In genomic region chr1:5645135-5645399, GRCh38 we compare ENCODE assay signal across 29 cellular contexts.
"Had no signal": no experiment of that assay in that cellular context is flagged by ENCODE, and none has a peak within 500 bp of the region (broad histone marks: within the 10 kb centered on the region; RNA-seq: fewer than 3 reads in every experiment).

No MANE protein-coding gene starts in this region.

- H3K9me3 Mint-ChIP-seq: neural crest cell had no signal

- H3K4me3 Mint-ChIP-seq: naive thymus-derived CD8-positive, alpha-beta T cell; nephron; neural crest cell; stimulated activated memory B cell treated with anti-CD40 and anti-IgM and Interleukin-4, amounts not matched to agents 10 μg/mL and 1 μg/mL and 100 μg/mL, for 72 hours; stimulated activated naive CD8-positive, alpha-beta T cell treated with anti-CD3 and anti-CD28 coated beads, Interleukin-15, amount 100 ng/mL, for 72 hours had no signal

- DNase-seq: hippocampal formation; kidney glomerular epithelial cell; left cardiac atrium; lower lobe of right lung; mammary epithelial cell; mesenchymal stem cell; naive thymus-derived CD8-positive, alpha-beta T cell; occipital lobe; ovary; retina; right cardiac atrium; sigmoid colon; small intestine; spleen; stimulated activated CD4-positive, alpha-beta T cell treated with anti-CD3 and anti-CD28 coated beads, Interleukin-4, amount 100 ng/mL, for 4 hours; stimulated activated CD8-positive, alpha-beta memory T cell treated with anti-CD3 and anti-CD28 coated beads, Interleukin-4, amount 100 ng/mL, for 48 hours; stimulated activated naive CD4-positive, alpha-beta T cell treated with Interleukin-2 at 50 U/mL for 16 hours; stimulated activated naive CD8-positive, alpha-beta T cell treated with anti-CD3 and anti-CD28 coated beads, Interleukin-15, amount 100 ng/mL, for 72 hours; testis; thyroid gland; transverse colon; upper lobe of left lung had no signal

- H3K27ac Mint-ChIP-seq: naive thymus-derived CD8-positive, alpha-beta T cell; nephron; stimulated activated memory B cell treated with anti-CD40 and anti-IgM and Interleukin-4, amounts not matched to agents 10 μg/mL and 1 μg/mL and 100 μg/mL, for 72 hours had no signal

- H3K27ac ChIP-seq: left lung, lower lobe of right lung, neutrophil, ovary, prostate gland, sigmoid colon, spleen, testis, thyroid gland, transverse colon, upper lobe of left lung, vagina had no signal

- H3K36me3 ChIP-seq: left lung, lower lobe of right lung, neutrophil, ovary, prostate gland, sigmoid colon, spleen, thyroid gland, transverse colon, upper lobe of left lung, vagina had no signal

- ATAC-seq: left cardiac atrium; left lung; lower lobe of right lung; naive thymus-derived CD8-positive, alpha-beta T cell; right cardiac atrium; stimulated activated memory B cell treated with anti-CD40 and anti-IgM and Interleukin-4, amounts not matched to agents 10 μg/mL and 1 μg/mL and 100 μg/mL, for 72 hours; stimulated activated naive CD8-positive, alpha-beta T cell treated with anti-CD3 and anti-CD28 coated beads, Interleukin-15, amount 100 ng/mL, for 72 hours had no signal

- H3K9me3 ChIP-seq: left lung, lower lobe of right lung, neutrophil, ovary, prostate gland, sigmoid colon, testis, thyroid gland, transverse colon, vagina had no signal

- H3K4me1 ChIP-seq: left lung, lower lobe of right lung, prostate gland, sigmoid colon, spleen, thyroid gland, transverse colon, upper lobe of left lung, vagina had no signal

- H3K4me1 Mint-ChIP-seq: nephron; stimulated activated memory B cell treated with anti-CD40 and anti-IgM and Interleukin-4, amounts not matched to agents 10 μg/mL and 1 μg/mL and 100 μg/mL, for 72 hours; stimulated activated naive CD8-positive, alpha-beta T cell treated with anti-CD3 and anti-CD28 coated beads, Interleukin-15, amount 100 ng/mL, for 72 hours had no signal

- H3K27me3 ChIP-seq: ovary, testis, thyroid gland, upper lobe of left lung, vagina had no signal

- H3K36me3 Mint-ChIP-seq: naive thymus-derived CD8-positive, alpha-beta T cell; stimulated activated memory B cell treated with anti-CD40 and anti-IgM and Interleukin-4, amounts not matched to agents 10 μg/mL and 1 μg/mL and 100 μg/mL, for 72 hours had no signal

- H3K4me3 ChIP-seq: left lung, lower lobe of right lung, ovary, prostate gland, sigmoid colon, spleen, testis, thyroid gland, transverse colon, upper lobe of left lung, vagina had no signal
